ENCODE assay signal across 35 cellular contexts in the genomic region with DNA sequence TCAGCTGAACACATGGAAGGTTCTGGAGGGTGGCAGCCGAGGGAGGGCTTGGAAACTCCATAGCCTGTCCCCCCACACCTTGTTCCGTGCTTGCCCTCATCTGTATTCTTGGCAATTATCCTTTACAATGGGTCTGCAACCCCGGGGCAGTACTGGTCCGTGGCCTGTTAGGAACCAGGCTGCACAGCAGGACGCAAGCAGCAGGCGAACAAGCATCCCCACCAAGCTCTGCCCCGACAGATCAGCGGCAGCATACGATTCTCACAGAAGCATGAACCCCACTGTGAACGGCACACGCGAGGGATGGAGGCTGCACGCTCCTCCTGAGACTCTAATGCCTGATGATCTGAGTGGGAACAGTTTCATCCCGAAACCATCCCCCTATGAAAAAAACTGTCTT.
"Had no signal": no experiment of that assay in that cellular context is flagged by ENCODE, and none has a peak within 500 bp of the region (broad histone marks: within the 10 kb centered on the region; RNA-seq: fewer than 3 reads in every experiment).

No MANE protein-coding gene starts in this region.

- FAIRE-seq: TTC549 had no signal

- DNase-seq: activated CD4-positive, alpha-beta memory T cell treated with anti-CD3 and anti-CD28 coated beads, Interleukin-2, amount 10 ng/mL, durations not matched to agents 7 days and 5 days; activated CD4-positive, alpha-beta T cell treated with anti-CD3 and anti-CD28 coated beads for 36 hours; activated CD4-positive, alpha-beta T cell treated with anti-CD3 and anti-CD28 coated beads, Interleukin-2, amount 50 U/mL, for 1 hour; activated CD8-positive, alpha-beta memory T cell treated with anti-CD3 and anti-CD28 coated beads for 24 hours; activated CD8-positive, alpha-beta memory T cell treated with anti-CD3 and anti-CD28 coated beads, Interleukin-2, amount 10 ng/mL, durations not matched to agents 7 days and 5 days; activated CD8-positive, alpha-beta memory T cell treated with anti-CD3 and anti-CD28 coated beads, Interleukin-2, amount 50 U/mL, for 48 hours; activated effector memory CD4-positive, alpha-beta T cell treated with anti-CD3 and anti-CD28 coated beads, Interleukin-2, amount 50 U/mL, for 16 hours; activated naive CD4-positive, alpha-beta T cell; activated naive CD4-positive, alpha-beta T cell treated with anti-CD3 and anti-CD28 coated beads, Interleukin-2, amount 50 U/mL, for 16 hours; activated naive CD8-positive, alpha-beta T cell treated with anti-CD3 and anti-CD28 coated beads for 36 hours; activated T-cell treated with anti-CD3 and anti-CD28 coated beads, Interleukin-2, amount 50 U/mL, for 48 hours; amniotic stem cell; brain microvascular endothelial cell; central memory CD4-positive, alpha-beta T cell; Karpas-422; KBM-7; MG63; NCI-H1048; NCI-H1105 treated with DMSO at 0.1 percent for 48 hours; NCI-H1436; NCI-H1694 treated with DMSO at 0.1 percent for 48 hours; NCI-H2029; NCI-H345; NCI-H524 treated with DMSO at 0.1 percent for 48 hours; PC-3; Peyer's patch; RPMI8226; SHP77 treated with DMSO at 0.1 percent for 48 hours; T-helper 1 cell; T-helper 2 cell; T-helper 9 cell had no signal

- H3K9me3 Mint-ChIP-seq: activated CD4-positive, alpha-beta memory T cell treated with anti-CD3 and anti-CD28 coated beads, Interleukin-2, amount 10 ng/mL, durations not matched to agents 7 days and 5 days; WTC11 had no signal

- H3K27ac Mint-ChIP-seq: activated CD4-positive, alpha-beta memory T cell treated with anti-CD3 and anti-CD28 coated beads, Interleukin-2, amount 10 ng/mL, durations not matched to agents 7 days and 5 days; activated CD4-positive, alpha-beta T cell treated with anti-CD3 and anti-CD28 coated beads for 36 hours; activated CD8-positive, alpha-beta memory T cell treated with anti-CD3 and anti-CD28 coated beads, Interleukin-2, amount 10 ng/mL, durations not matched to agents 7 days and 5 days; activated naive CD8-positive, alpha-beta T cell treated with anti-CD3 and anti-CD28 coated beads for 36 hours had no signal

- H3K9me3 ChIP-seq: MG63, Peyer's patch had no signal

- H3K4me3 ChIP-seq: MG63, Peyer's patch had no signal

- H3K27ac ChIP-seq: brain microvascular endothelial cell, Peyer's patch had no signal

- H3K27me3 ChIP-seq: brain microvascular endothelial cell, MG63, Peyer's patch had no signal

- H3K27me3 Mint-ChIP-seq: activated CD4-positive, alpha-beta memory T cell treated with anti-CD3 and anti-CD28 coated beads, Interleukin-2, amount 10 ng/mL, durations not matched to agents 7 days and 5 days; activated CD4-positive, alpha-beta T cell treated with anti-CD3 and anti-CD28 coated beads for 36 hours; activated CD8-positive, alpha-beta memory T cell treated with anti-CD3 and anti-CD28 coated beads, Interleukin-2, amount 10 ng/mL, durations not matched to agents 7 days and 5 days; activated naive CD8-positive, alpha-beta T cell treated with anti-CD3 and anti-CD28 coated beads for 36 hours had no signal

- ATAC-seq: activated CD4-positive, alpha-beta T cell treated with anti-CD3 and anti-CD28 coated beads for 36 hours; activated CD4-positive, CD25-positive, alpha-beta regulatory T cell treated with anti-CD3 and anti-CD28 coated beads, Interleukin-2, amount 50 U/mL, for 24 hours; activated CD8-positive, alpha-beta memory T cell treated with anti-CD3 and anti-CD28 coated beads, Interleukin-2, amount 10 ng/mL, durations not matched to agents 7 days and 5 days; PC-3; SK-N-SH treated with all-trans-retinoic acid at 6 μM for 48 hours; WTC11 had no signal

- H3K4me3 Mint-ChIP-seq: activated CD4-positive, alpha-beta memory T cell treated with anti-CD3 and anti-CD28 coated beads, Interleukin-2, amount 10 ng/mL, durations not matched to agents 7 days and 5 days; activated CD4-positive, alpha-beta T cell treated with anti-CD3 and anti-CD28 coated beads for 36 hours; activated CD8-positive, alpha-beta memory T cell treated with anti-CD3 and anti-CD28 coated beads, Interleukin-2, amount 10 ng/mL, durations not matched to agents 7 days and 5 days; activated naive CD8-positive, alpha-beta T cell treated with anti-CD3 and anti-CD28 coated beads for 36 hours; WTC11 had no signal
